11 cellular contexts compared by ENCODE assay signal in genomic region chr1:16776248-16776647, GRCh38. TPM values are rescaled to one million over a fixed set of nuclear protein-coding genes. Genes with fewer than 3 reads are reported as not detected.
DNase-seq lines count a peak whose midpoint lies in the region; TF ChIP-seq lines count a peak whose summit lies in the region.
"Not testable (repeated sequence)": the region's sequence is repeated elsewhere in the genome, so short reads cannot be mapped to it uniquely, and the experiment has no call there.
"Had no signal": no experiment of that assay in that cellular context is flagged by ENCODE, and none has a peak within 500 bp of the region (broad histone marks: within the 10 kb centered on the region; RNA-seq: fewer than 3 reads in every experiment).

No MANE protein-coding gene starts in this region.

- H3K79me2 ChIP-seq in H9 (ENCODE audit: insufficient read depth, low read length): not testable (repeated sequence)

- H3K18ac ChIP-seq in H9 (ENCODE audit: insufficient read length, low read depth, low read length): not testable (repeated sequence)

- DNase-seq in H9 (peak; percentile 10), ecto neural progenitor cell (ENCODE audit: low spot score) (peak; percentile 16), esophagus muscularis mucosa (ENCODE audit: extremely low spot score) (peak; percentile 26), right atrium auricular region (ENCODE audit: low spot score) (peak; percentile 23), islet precursor cell (peak; percentile 12), spleen (peak; percentile 10)

- not testable (repeated sequence) for H4K20me1 ChIP-seq in H9 (ENCODE audit: control insufficient read depth, insufficient read depth, insufficient read length)

- peaks cover 30% of the 10 kb centered on the region for H3K27me3 Mint-ChIP-seq in H9 (ENCODE audit: low read depth)

- not testable (repeated sequence) for H3K9ac ChIP-seq in H9 (ENCODE audit: extremely low read depth, insufficient read length, low read length)

- TF ChIP-seq CTCF in H9 (conservative IDR thresholded peaks at IDR 0.05); esophagus muscularis mucosa (IDR thresholded peaks at IDR 0.05); right atrium auricular region (IDR thresholded peaks at IDR 0.05); spleen (IDR thresholded peaks at IDR 0.05 in 8 of 11, conservative IDR thresholded peaks at IDR 0.05 in 3 of 11): not testable (repeated sequence)

- not testable (repeated sequence) for H3K4me3 Mint-ChIP-seq in H9

- H2BK120ac ChIP-seq in H9 (ENCODE audit: low read depth, low read length, poor library complexity, severe bottlenecking): not testable (repeated sequence)

- not testable (repeated sequence) for H3K56ac ChIP-seq in H9 (ENCODE audit: insufficient read length, low read depth, low read length)

- not testable (repeated sequence) for H4K8ac ChIP-seq in H9 (replicated peaks; ENCODE audit: insufficient read length, low read depth, low read length)

- not testable (repeated sequence) for H3K36me3 Mint-ChIP-seq in H9 (ENCODE audit: insufficient read depth in 1 of 3, low read depth in 3 of 3)

- H3K4me3 ChIP-seq in esophagus muscularis mucosa, right atrium auricular region, spleen: not testable (repeated sequence)

- not testable (repeated sequence) for H3K9me3 Mint-ChIP-seq in H9

- not testable (repeated sequence) for H4K91ac ChIP-seq in H9 (ENCODE audit: insufficient read length, low read depth, low read length)

- not testable (repeated sequence) for H3K9me3 ChIP-seq in H9 (ENCODE audit: control insufficient read depth, low read depth, low read length); esophagus muscularis mucosa; right atrium auricular region; spleen

- H3K23me2 ChIP-seq in H9 (ENCODE audit: insufficient read length, low read depth, low read length, poor library complexity, severe bottlenecking): not testable (repeated sequence)

- H3K27ac ChIP-seq in H9 (ENCODE audit: insufficient read length, low read depth, low read length); esophagus muscularis mucosa (replicated peaks in 1 of 4); right atrium auricular region; spleen: not testable (repeated sequence)

- H3K79me1 ChIP-seq in H9 (ENCODE audit: insufficient read depth, low read depth, low read length, poor library complexity, severe bottlenecking): not testable (repeated sequence)

- H3K4me1 ChIP-seq in H9 (ENCODE audit: insufficient read depth, low read length); right atrium auricular region; spleen: not testable (repeated sequence)
- peaks cover 0 to 11% (median 8%) of the 10 kb centered on the region in 4 donors for H3K4me1 ChIP-seq in esophagus muscularis mucosa

- H2BK5ac ChIP-seq in H9 (ENCODE audit: insufficient read length, low read length): not testable (repeated sequence)

- not testable (repeated sequence) for H3K4me2 ChIP-seq in H9 (ENCODE audit: insufficient read depth, insufficient read length, low read length)

- H3K4me1 Mint-ChIP-seq in H9: peaks cover 12 to 16% of the 10 kb centered on the region in 2 experiments

- H2AK5ac ChIP-seq in H9 (ENCODE audit: insufficient read length, low read length): not testable (repeated sequence)

- not testable (repeated sequence) for H2AFZ ChIP-seq in H9 (ENCODE audit: low read length)

- intact Hi-C loops in esophagus muscularis mucosa (cut with DNase I); spleen (cut with DNase I; ENCODE audit: low total_unique reads): not testable (repeated sequence)

- not testable (repeated sequence) for H2BK12ac ChIP-seq in H9 (ENCODE audit: insufficient read length, low read depth, low read length)

- H3T11ph ChIP-seq in H9 (ENCODE audit: low read length): not testable (repeated sequence)

- not testable (repeated sequence) for H3K27me3 ChIP-seq in H9 (ENCODE audit: insufficient read depth, low read length); right atrium auricular region
- peaks cover 0 to 24% (median 0%) of the 10 kb centered on the region in 4 donors for H3K27me3 ChIP-seq in esophagus muscularis mucosa
- H3K27me3 ChIP-seq in spleen (replicated peaks in 1 of 7): peaks cover 0 to 39% (median 10%) of the 10 kb centered on the region in 7 donors

- H2BK15ac ChIP-seq in H9 (ENCODE audit: low read depth, low read length): not testable (repeated sequence)

- H3K36me3 ChIP-seq in esophagus muscularis mucosa, right atrium auricular region, spleen: not testable (repeated sequence)

- not testable (repeated sequence) for H3K27ac Mint-ChIP-seq in H9

- not testable (repeated sequence) for H3K23ac ChIP-seq in H9 (ENCODE audit: insufficient read length, low read depth, low read length)

- not testable (repeated sequence) for H4K5ac ChIP-seq in H9 (ENCODE audit: insufficient read length, low read depth, low read length)

- H3K14ac ChIP-seq in H9 (ENCODE audit: insufficient read depth, low read length): not testable (repeated sequence)

- TF ChIP-seq EP300 in esophagus muscularis mucosa (IDR thresholded peaks at IDR 0.05): not testable (repeated sequence)

- TF ChIP-seq POLR2A in esophagus muscularis mucosa (IDR thresholded peaks at IDR 0.05; ENCODE audit: low read depth); spleen (IDR thresholded peaks at IDR 0.05): not testable (repeated sequence)

- no CpG with 5 or more reads among the region's 8 CpGs for WGBS in H9 (ENCODE audit: extremely low coverage, insufficient read length, low lambda C conversion rate)
- WGBS in esophagus muscularis mucosa: 100% methylated on average over 1 of the region's 8 CpGs
- 76 to 93% (median 87%) methylated on average over 3 to 5 of the region's 8 CpGs for WGBS in spleen, 5 donors

- H3K4ac ChIP-seq in H9 (ENCODE audit: low read depth, low read length): not testable (repeated sequence)

- H2BK20ac ChIP-seq in H9 (ENCODE audit: low read depth, low read length, poor library complexity, severe bottlenecking): not testable (repeated sequence)

RNA-seq across cellular contexts. Expression of gene RNU1-4, which starts 35.9 kb away (rescaled TPM):
- total RNA-seq in H9 (2021): 1,874 and 2,051 TPM in 2 replicates
- total RNA-seq in esophagus muscularis mucosa: under 1 TPM in 2 of 4 donors, not detected in 2; under 0.01 TPM
- not detected for total RNA-seq in right atrium auricular region
- total RNA-seq in spleen: 1,000 to 10,000 TPM in 4 of 7 donors, under 1 TPM in 3; under 0.01 to 8,075 (median 6,234) TPM
- not detected for polyA plus RNA-seq in spleen
- total RNA-seq: G401 had no signal
- polyA plus RNA-seq: AG04450; CD14-positive monocyte; CD4-positive, alpha-beta memory T cell; CD8-positive, alpha-beta memory T cell had no signal
